Comparison of ENCODE assay signal across 17 cellular contexts in genomic region chr5:51033215-51033614, GRCh38.
DNase-seq lines count a peak whose midpoint lies in the region; ATAC-seq and TF ChIP-seq lines count a peak whose summit lies in the region.
"Had no signal": no experiment of that assay in that cellular context is flagged by ENCODE, and none has a peak within 500 bp of the region (broad histone marks: within the 10 kb centered on the region; RNA-seq: fewer than 3 reads in every experiment).

No MANE protein-coding gene starts in this region.

- intact Hi-C loops in body of pancreas (cut with DNase I) = no loop called here

- ATAC-seq in body of pancreas (peak; percentile 56), HG03039 (IDR thresholded peaks at IDR 0.05; ENCODE audit: unreplicated experiment) (no peak), GM18868 (IDR thresholded peaks at IDR 0.05; ENCODE audit: unreplicated experiment) (no peak)
- ATAC-seq: foreskin keratinocyte, SK-N-SH treated with all-trans-retinoic acid at 6 μM for 48 hours had no signal

- peak; percentile 74 for DNase-seq in DMS53 treated with DMSO at 0.1 percent for 48 hours (lab: John Stamatoyannopoulos, UW; ENCODE audit: unreplicated experiment)
- peak; percentile 90 for DNase-seq in NCI-H2029 treated with DMSO at 0.1 percent for 48 hours (lab: John Stamatoyannopoulos, UW)
- DNase-seq in body of pancreas = peak; percentile 16 to 56 (median 33)
- no peak for DNase-seq in anterior cingulate cortex (lab: John Stamatoyannopoulos, UW)
- DNase-seq in T-helper 9 cell = no peak
- DNase-seq: activated CD4-positive, alpha-beta T cell treated with anti-CD3 and anti-CD28 coated beads, Interleukin-2, amount 50 U/mL, for 48 hours; activated CD8-positive, alpha-beta memory T cell treated with anti-CD3 and anti-CD28 coated beads, Interleukin-2, amount 50 U/mL, for 48 hours; activated naive CD8-positive, alpha-beta T cell treated with anti-CD3 and anti-CD28 coated beads, Interleukin-2, amount 10 ng/mL, durations not matched to agents 7 days and 5 days; foreskin keratinocyte; hippocampal formation; RPMI8226 had no signal

- H3K36me3 ChIP-seq in body of pancreas (replicated peaks in 1 of 2; ENCODE audit: insufficient read depth in 1 of 2, low read depth in 2 of 2) = no peaks in the 10 kb centered on the region

- H3K9me3 ChIP-seq in body of pancreas = no peaks in the 10 kb centered on the region

- H3K4me3 ChIP-seq in body of pancreas = no peak overlapping the region

- H3K27ac ChIP-seq in 22Rv1 (peak overlapping the region; percentile 50), body of pancreas (no peak overlapping the region)
- H3K27ac ChIP-seq: C4-2B, foreskin keratinocyte, KMS-11 had no signal

- no peaks in the 10 kb centered on the region for H3K27me3 ChIP-seq in body of pancreas
- H3K27me3 ChIP-seq: foreskin keratinocyte had no signal

- 28 to 29% methylated on average over 4 of the region's 4 CpGs for WGBS in body of pancreas, 2 donors

- TF ChIP-seq POLR2A in body of pancreas (IDR thresholded peaks at IDR 0.05) = no peak

- TF ChIP-seq CTCF in 22Rv1 (IDR thresholded peaks at IDR 0.05) (no peak), body of pancreas (IDR thresholded peaks at IDR 0.05) (no peak)

- peaks cover 4% of the 10 kb centered on the region for H3K4me1 ChIP-seq in body of pancreas
- H3K4me1 ChIP-seq: foreskin keratinocyte had no signal

Comparison
In these comparisons a context has a peak if more than half of its experiments do, and no peak if none do; other contexts are left out.
1. DNase-seq: peak in DMS53 treated with DMSO at 0.1 percent for 48 hours (single experiment), NCI-H2029 treated with DMSO at 0.1 percent for 48 hours (single experiment) and body of pancreas (4 of 4); none in anterior cingulate cortex (0 of 58) and T-helper 9 cell (single experiment).